ENCODE assay signal across 15 cellular contexts in the genomic region with DNA sequence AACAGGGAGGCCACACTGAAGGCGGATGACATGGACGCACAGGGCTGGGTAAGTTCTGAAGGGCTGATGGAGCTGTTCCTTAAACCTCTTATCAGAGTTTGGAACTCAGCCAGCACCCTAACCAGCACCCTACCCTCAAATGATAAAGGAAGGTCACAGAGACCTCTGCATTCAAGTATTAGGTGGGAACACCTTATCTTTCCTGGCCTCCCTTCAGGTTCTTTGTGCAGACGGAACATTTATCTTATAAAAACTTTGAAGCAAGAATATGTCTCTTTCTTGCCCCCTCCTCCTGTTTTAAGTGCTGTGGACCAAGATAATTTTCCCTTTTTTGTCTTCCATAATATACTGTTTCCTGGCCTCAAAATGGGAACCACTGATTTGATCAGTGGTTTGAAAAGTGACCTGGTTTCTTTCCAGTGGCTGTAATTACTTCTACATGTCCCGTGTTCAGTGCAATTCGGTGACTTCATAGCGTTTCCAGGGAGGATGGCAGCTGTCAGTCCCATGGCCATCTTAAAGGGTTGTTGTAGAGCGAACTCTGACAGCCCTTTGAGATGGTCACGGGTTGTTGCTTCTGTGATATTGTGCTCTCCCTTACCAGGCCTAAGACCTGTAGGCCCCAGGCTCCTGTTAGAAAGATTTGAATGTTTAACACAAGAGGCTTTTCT.
"Had no signal": no experiment of that assay in that cellular context is flagged by ENCODE, and none has a peak within 500 bp of the region (broad histone marks: within the 10 kb centered on the region; RNA-seq: fewer than 3 reads in every experiment).

No MANE protein-coding gene starts in this region.

- H3K27me3 ChIP-seq: ascending aorta, esophagus muscularis mucosa, thyroid gland had no signal

- H3K27me3 Mint-ChIP-seq: activated CD4-positive, alpha-beta memory T cell treated with anti-CD3 and anti-CD28 coated beads for 36 hours; activated naive CD8-positive, alpha-beta T cell treated with anti-CD3 and anti-CD28 coated beads, Interleukin-2, amount 50 U/mL, for 24 hours; stimulated activated naive CD8-positive, alpha-beta T cell treated with anti-CD3 and anti-CD28 coated beads, Interleukin-15, amount 100 ng/mL, for 72 hours had no signal

- ATAC-seq: activated naive CD8-positive, alpha-beta T cell treated with anti-CD3 and anti-CD28 coated beads, Interleukin-2, amount 50 U/mL, for 24 hours; stimulated activated naive CD8-positive, alpha-beta T cell treated with anti-CD3 and anti-CD28 coated beads, Interleukin-15, amount 100 ng/mL, for 72 hours had no signal

- H3K4me3 ChIP-seq: ascending aorta, esophagus muscularis mucosa, thyroid gland had no signal

- H3K27ac Mint-ChIP-seq: activated CD4-positive, alpha-beta memory T cell treated with anti-CD3 and anti-CD28 coated beads for 36 hours; activated naive CD8-positive, alpha-beta T cell treated with anti-CD3 and anti-CD28 coated beads, Interleukin-2, amount 50 U/mL, for 24 hours; immature natural killer cell; natural killer cell treated with Interleukin-12 subunit alpha and Interleukin-12 subunit beta and Interleukin-15 and Interleukin-18, amount 100 ng/mL, for 72 hours had no signal

- H3K4me3 Mint-ChIP-seq: activated CD4-positive, alpha-beta memory T cell treated with anti-CD3 and anti-CD28 coated beads for 36 hours; activated naive CD8-positive, alpha-beta T cell treated with anti-CD3 and anti-CD28 coated beads, Interleukin-2, amount 50 U/mL, for 24 hours; immature natural killer cell; natural killer cell treated with Interleukin-12 subunit alpha and Interleukin-12 subunit beta and Interleukin-15 and Interleukin-18, amount 100 ng/mL, for 72 hours; stimulated activated naive CD8-positive, alpha-beta T cell treated with anti-CD3 and anti-CD28 coated beads, Interleukin-15, amount 100 ng/mL, for 72 hours had no signal

- H3K4me1 ChIP-seq: ascending aorta, esophagus muscularis mucosa, thyroid gland had no signal

- DNase-seq: activated CD4-positive, alpha-beta memory T cell treated with anti-CD3 and anti-CD28 coated beads for 36 hours; activated naive CD4-positive, alpha-beta T cell treated with Interleukin-2 at 50 U/mL for 16 hours; activated naive CD8-positive, alpha-beta T cell treated with anti-CD3 and anti-CD28 coated beads, Interleukin-2, amount 50 U/mL, for 24 hours; glutamatergic neuron; immature natural killer cell; left cardiac atrium; mammary epithelial cell; stimulated activated CD4-positive, alpha-beta T cell treated with anti-CD3 and anti-CD28 coated beads, Interleukin-2, amount 100 ng/mL, for 48 hours; stimulated activated CD8-positive, alpha-beta memory T cell treated with anti-CD3 and anti-CD28 coated beads, Interleukin-4, amount 100 ng/mL, for 48 hours; stimulated activated naive CD8-positive, alpha-beta T cell treated with anti-CD3 and anti-CD28 coated beads, Interleukin-15, amount 100 ng/mL, for 72 hours; T-helper 2 cell; thyroid gland had no signal

- H3K36me3 Mint-ChIP-seq: activated CD4-positive, alpha-beta memory T cell treated with anti-CD3 and anti-CD28 coated beads for 36 hours; immature natural killer cell; natural killer cell treated with Interleukin-12 subunit alpha and Interleukin-12 subunit beta and Interleukin-15 and Interleukin-18, amount 100 ng/mL, for 72 hours had no signal

- H3K9me3 ChIP-seq: ascending aorta, esophagus muscularis mucosa, thyroid gland had no signal

- H3K36me3 ChIP-seq: ascending aorta, esophagus muscularis mucosa, thyroid gland had no signal

- H3K27ac ChIP-seq: ascending aorta, esophagus muscularis mucosa, thyroid gland had no signal

- H3K9me3 Mint-ChIP-seq: activated CD4-positive, alpha-beta memory T cell treated with anti-CD3 and anti-CD28 coated beads for 36 hours; activated naive CD8-positive, alpha-beta T cell treated with anti-CD3 and anti-CD28 coated beads, Interleukin-2, amount 50 U/mL, for 24 hours; immature natural killer cell; natural killer cell treated with Interleukin-12 subunit alpha and Interleukin-12 subunit beta and Interleukin-15 and Interleukin-18, amount 100 ng/mL, for 72 hours had no signal
